ENCODE assay signal across 9 cellular contexts in the genomic region with DNA sequence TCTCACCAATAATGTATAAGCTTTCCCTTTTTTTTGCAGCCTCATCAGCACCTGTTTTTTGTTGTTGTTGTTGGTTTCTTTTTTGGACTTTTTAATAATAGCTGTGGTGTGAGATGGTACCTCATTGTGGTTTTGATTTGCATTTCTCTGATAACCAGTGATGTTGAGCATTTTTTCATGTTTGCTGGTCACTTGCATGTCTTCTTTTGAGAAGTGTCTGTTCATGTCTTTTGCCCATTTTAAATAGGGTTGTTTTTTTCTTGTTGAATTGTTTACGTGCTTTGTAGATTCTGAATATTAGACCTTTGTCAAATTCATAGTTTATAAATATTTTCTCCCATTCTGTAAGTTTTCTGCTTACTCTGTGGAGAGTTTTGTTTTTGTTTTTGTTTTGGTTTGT.
"Had no signal": no experiment of that assay in that cellular context is flagged by ENCODE, and none has a peak within 500 bp of the region (broad histone marks: within the 10 kb centered on the region; RNA-seq: fewer than 3 reads in every experiment).

No MANE protein-coding gene starts in this region.

- H3K4me3 ChIP-seq: GM23338 had no signal

- H3K27ac Mint-ChIP-seq: GM23338, H9 had no signal

- ATAC-seq: GM23338, HepG2 had no signal

- H3K4me3 Mint-ChIP-seq: GM23338, H9 had no signal

- H3K27me3 Mint-ChIP-seq: IgD-negative memory B cell had no signal

- H2AFZ ChIP-seq: GM23338 had no signal

- DNase-seq: H9, HCEC 1CT, KG1 had no signal

- H3K27ac ChIP-seq: HL-60 had no signal

- H3K4me2 ChIP-seq: GM23338 had no signal

- FAIRE-seq: H1, H54, HepG2 had no signal
